In genomic region chr1:2504949-2505272, GRCh38 we compare ENCODE assay signal across 1 cellular context.
TF ChIP-seq lines count a peak whose summit lies in the region.

No MANE protein-coding gene starts in this region.

TF ChIP-seq in K562, 482 proteins besides CTCF, POLR2A, EP300 and RAD21:
- TF ChIP-seq PRDM10 (IDR thresholded peaks at IDR 0.05; ENCODE audit: partially characterized antibody) (no peak), RBM34 (IDR thresholded peaks at IDR 0.05; ENCODE audit: borderline replicate concordance, insufficient read depth, low read length) (no peak), MCM7 (IDR thresholded peaks at IDR 0.05) (no peak), POLR2G (IDR thresholded peaks at IDR 0.05; ENCODE audit: low read depth, low read length) (peak; percentile 28)
